Comparison of ENCODE assay signal across 13 cellular contexts in genomic region chr12:14281539-14281938, GRCh38.
DNase-seq lines count a peak whose midpoint lies in the region; ATAC-seq, FAIRE-seq and TF ChIP-seq lines count a peak whose summit lies in the region.
"Had no signal": no experiment of that assay in that cellular context is flagged by ENCODE, and none has a peak within 500 bp of the region (broad histone marks: within the 10 kb centered on the region; RNA-seq: fewer than 3 reads in every experiment).

No MANE protein-coding gene starts in this region.

- no peak overlapping the region for H3K18ac ChIP-seq in IMR-90 (ENCODE audit: low read depth, low read length)

- TF ChIP-seq EP300 in K562 (IDR thresholded peaks at IDR 0.05; ENCODE audit: low read length): no peak

- no peak overlapping the region for H4K8ac ChIP-seq in IMR-90 (ENCODE audit: low read depth in 2 of 2, low read length in 2 of 2)

- ATAC-seq in IMR-90 (ENCODE audit: low read depth) (no peak), K562 (no peak), PC-3 (no peak)
- ATAC-seq in stimulated activated memory B cell treated with anti-CD40 and anti-IgM and Interleukin-4, amounts not matched to agents 10 μg/mL and 1 μg/mL and 100 μg/mL, for 72 hours: no peak
- ATAC-seq: A549 had no signal

- H4K5ac ChIP-seq in IMR-90 (ENCODE audit: low read depth, low read length): no peak overlapping the region

- DNase-seq in IMR-90: peak; percentile 13
- no peak for DNase-seq in OCI-LY7 (ENCODE audit: low spot score)
- no peak for DNase-seq in K562 (ENCODE audit: extremely low read depth in 1 of 4, low spot score in 3 of 4)
- no peak for DNase-seq in PC-3
- no peak for DNase-seq in C1 segment of cervical spinal cord (lab: John Stamatoyannopoulos, UW)
- no peak for DNase-seq in NCI-H2029 (lab: John Stamatoyannopoulos, UW)
- DNase-seq in NCI-H446 treated with DMSO at 0.1 percent for 48 hours (lab: John Stamatoyannopoulos, UW): no peak
- DNase-seq: DND-41, GDM1 had no signal

- FAIRE-seq in K562 (lab: Jason Lieb, UNC): no peak
- FAIRE-seq: A549, D721Med, H54 had no signal

- H2BK15ac ChIP-seq in IMR-90 (ENCODE audit: low read depth, low read length): no peak overlapping the region

- H3K4me2 ChIP-seq in IMR-90 (ENCODE audit: low read depth, low read length) (no peak overlapping the region), OCI-LY7 (ENCODE audit: low read length) (0 out of 2 replicates have a peak overlapping the region, but pooled peaks have one; percentile 13), K562 (ENCODE audit: insufficient read depth, low read length) (no peak overlapping the region), PC-3 (ENCODE audit: low read length) (no peak overlapping the region)
- H3K4me2 ChIP-seq: A549 had no signal

- peaks cover 9% of the 10 kb centered on the region for H3K9me3 Mint-ChIP-seq in stimulated activated memory B cell treated with anti-CD40 and anti-IgM and Interleukin-4, amounts not matched to agents 10 μg/mL and 1 μg/mL and 100 μg/mL, for 72 hours

- no peaks in the 10 kb centered on the region for H4K20me1 ChIP-seq in IMR-90 (ENCODE audit: insufficient read depth, low read length)
- H4K20me1 ChIP-seq in OCI-LY7 (ENCODE audit: insufficient read depth, low read length): no peaks in the 10 kb centered on the region
- H4K20me1 ChIP-seq in K562 (replicated peaks; ENCODE audit: control insufficient read depth, insufficient read depth, low read length): no peaks in the 10 kb centered on the region
- no peaks in the 10 kb centered on the region for H4K20me1 ChIP-seq in PC-3 (ENCODE audit: low read length)

- intact Hi-C loops in IMR-90 (cut with micrococcal nuclease): no loop called here
- intact Hi-C loops in OCI-LY7 (cut with micrococcal nuclease; ENCODE audit: unreplicated experiment): loop anchor here (1.0 to 10.0 kb wide), 4 partner anchors 104 to 673 kb away; a partner anchor contains a TSS
- intact Hi-C loops in K562 (cut with micrococcal nuclease): no loop called here
- intact Hi-C loops in PC-3 (cut with micrococcal nuclease): no loop called here

- no peak overlapping the region for H2BK20ac ChIP-seq in IMR-90 (ENCODE audit: low read depth, low read length)

- CTCF ChIA-PET in IMR-90 (lab: Yijun Ruan, JAX): interaction anchor here (0.6 kb wide), 1 partner anchor 89 kb away, joined by 9 read pairs; no protein-coding TSS in a partner anchor
- CTCF ChIA-PET in OCI-LY7 (lab: Charles Lee; ENCODE audit: unreplicated experiment): interaction anchor here (1.0 to 1.5 kb wide), 3 partner anchors 8 to 172 kb away, joined by 3 to 6 read pairs (median 5); no protein-coding TSS in a partner anchor
- CTCF ChIA-PET in K562 (lab: Yijun Ruan, JAX; ENCODE audit: low intra/inter-chr PET ratio): no interaction called here
- CTCF ChIA-PET in PC-3 (lab: Charles Lee): no interaction called here

- H2AK9ac ChIP-seq in IMR-90 (replicated peaks; ENCODE audit: low read depth, low read length, poor library complexity): no peak overlapping the region

- H3K79me2 ChIP-seq in OCI-LY7 (ENCODE audit: insufficient read depth, low read depth, low read length) (peaks cover 11% of the 10 kb centered on the region; the same call in 1 of the 2 replicates), K562 (ENCODE audit: control insufficient read depth, insufficient read depth, low read length) (no peaks in the 10 kb centered on the region), PC-3 (ENCODE audit: low read length) (no peaks in the 10 kb centered on the region)

- H3K9ac ChIP-seq in IMR-90 (ENCODE audit: low read depth, low read length) (no peak overlapping the region), K562 (ENCODE audit: insufficient read depth in 1 of 2, low read depth in 2 of 2, low read length in 2 of 2) (no peak overlapping the region), PC-3 (ENCODE audit: low read length) (no peak overlapping the region)

- H3K27me3 ChIP-seq in IMR-90 (ENCODE audit: control insufficient read depth, insufficient read depth, low read length) (no peaks in the 10 kb centered on the region), K562 (ENCODE audit: control insufficient read depth in 2 of 2, insufficient read depth in 2 of 2, low read length in 2 of 2) (no peaks in the 10 kb centered on the region), PC-3 (ENCODE audit: low read length) (no peaks in the 10 kb centered on the region)

- no peak overlapping the region for H3K56ac ChIP-seq in IMR-90 (ENCODE audit: extremely low read depth, insufficient read depth, low read length)

- H3K9me2 ChIP-seq in OCI-LY7 (ENCODE audit: insufficient read depth, low read length): no peaks in the 10 kb centered on the region
- H3K9me2 ChIP-seq in PC-3 (replicated peaks; ENCODE audit: low read length): no peaks in the 10 kb centered on the region

- H3K4me1 ChIP-seq in IMR-90 (ENCODE audit: control insufficient read depth, insufficient read depth, low read length): peaks cover 2% of the 10 kb centered on the region
- peaks cover 83% of the 10 kb centered on the region for H3K4me1 ChIP-seq in OCI-LY7 (ENCODE audit: insufficient read depth, low read length, poor library complexity, severe bottlenecking)
- peaks cover 8 to 18% of the 10 kb centered on the region in 2 experiments; a peak in 4 of 5 replicates for H3K4me1 ChIP-seq in K562 (replicated peaks in 1 of 2; ENCODE audit: control insufficient read depth in 2 of 2, insufficient read depth in 2 of 2, low read length in 2 of 2)
- no peaks in the 10 kb centered on the region for H3K4me1 ChIP-seq in PC-3 (ENCODE audit: insufficient read depth, low read length)
- H3K4me1 ChIP-seq: A549 had no signal

- in situ Hi-C loops in IMR-90 (cut with MboI; ENCODE audit: low sequenced_read_pairs) (no loop called here), K562 (cut with MboI) (no loop called here)

- no peak overlapping the region for H3K14ac ChIP-seq in IMR-90 (replicated peaks; ENCODE audit: low read depth, low read length)

- no peaks in the 10 kb centered on the region for H3K9me3 ChIP-seq in IMR-90 (ENCODE audit: control insufficient read depth, insufficient read depth, low read length)
- H3K9me3 ChIP-seq in OCI-LY7 (ENCODE audit: low read length): peaks cover 34% of the 10 kb centered on the region
- peaks cover 3% of the 10 kb centered on the region for H3K9me3 ChIP-seq in K562 (replicated peaks; ENCODE audit: control insufficient read depth, insufficient read depth, low read depth, low read length)
- H3K9me3 ChIP-seq in PC-3 (ENCODE audit: low read length): no peaks in the 10 kb centered on the region

- no TSS peak for BruUV-seq in IMR-90 (replicated peaks; lab: Mats Ljungman, UMichigan)
- no TSS peak for BruUV-seq in OCI-LY7 (replicated peaks; lab: Mats Ljungman, UMichigan)
- BruUV-seq in K562 (replicated peaks; lab: Mats Ljungman, UMichigan): no TSS peak
- BruUV-seq in PC-3 (replicated peaks; lab: Mats Ljungman, UMichigan): no TSS peak

- no peaks in the 10 kb centered on the region for H3F3A ChIP-seq in PC-3 (ENCODE audit: low read length, unreplicated experiment)

- H3K36me3 Mint-ChIP-seq in stimulated activated memory B cell treated with anti-CD40 and anti-IgM and Interleukin-4, amounts not matched to agents 10 μg/mL and 1 μg/mL and 100 μg/mL, for 72 hours: peaks cover 32% of the 10 kb centered on the region

- H2AFZ ChIP-seq in IMR-90 (replicated peaks; ENCODE audit: low read length, poor library complexity) (no peak overlapping the region), OCI-LY7 (ENCODE audit: low read length) (0 out of 2 replicates have a peak overlapping the region, but pooled peaks have one; percentile 85), K562 (ENCODE audit: low read depth, low read length) (no peak overlapping the region), PC-3 (ENCODE audit: low read length) (no peak overlapping the region)

- H2BK5ac ChIP-seq in IMR-90 (ENCODE audit: low read depth, low read length, poor library complexity, severe bottlenecking): no peak overlapping the region

- H3K4ac ChIP-seq in IMR-90 (ENCODE audit: low read depth, low read length): no peak overlapping the region

- no peaks in the 10 kb centered on the region for H3K79me1 ChIP-seq in IMR-90 (ENCODE audit: low read depth in 1 of 2, low read length in 2 of 2)

- H3K27ac Mint-ChIP-seq in stimulated activated memory B cell treated with anti-CD40 and anti-IgM and Interleukin-4, amounts not matched to agents 10 μg/mL and 1 μg/mL and 100 μg/mL, for 72 hours: peak overlapping the region; percentile 100

- POLR2A ChIA-PET in IMR-90 (lab: Charles Lee; ENCODE audit: unreplicated experiment) (no interaction called here), OCI-LY7 (lab: Charles Lee) (interaction anchor here (0.7 to 2.7 kb wide), 14 partner anchors 9 to 490 kb away, joined by 3 to 17 read pairs (median 4); a partner anchor contains a TSS), K562 (lab: Yijun Ruan, JAX) (no interaction called here), PC-3 (lab: Charles Lee; ENCODE audit: unreplicated experiment) (no interaction called here)

- H3K9me1 ChIP-seq in IMR-90 (ENCODE audit: insufficient read depth, low read length) (no peaks in the 10 kb centered on the region), K562 (ENCODE audit: control insufficient read depth, insufficient read depth, low read length) (no peaks in the 10 kb centered on the region)

- no peak overlapping the region for H3K23ac ChIP-seq in IMR-90 (ENCODE audit: low read depth, low read length)

- TF ChIP-seq RAD21 in IMR-90 (IDR thresholded peaks at IDR 0.05; ENCODE audit: low read length) (no peak), K562 (CRISPR knock-in tag; conservative IDR thresholded peaks at IDR 0.05 in 1 of 2, IDR thresholded peaks at IDR 0.05 in 1 of 2) (no peak)

- peaks cover 53% of the 10 kb centered on the region for H3K4me1 Mint-ChIP-seq in stimulated activated memory B cell treated with anti-CD40 and anti-IgM and Interleukin-4, amounts not matched to agents 10 μg/mL and 1 μg/mL and 100 μg/mL, for 72 hours

- no peak overlapping the region for H2BK120ac ChIP-seq in IMR-90 (ENCODE audit: low read depth, low read length)

- TF ChIP-seq CTCF in IMR-90 (conservative IDR thresholded peaks at IDR 0.05; ENCODE audit: low read depth, low read length) (no peak), OCI-LY7 (conservative IDR thresholded peaks at IDR 0.05; ENCODE audit: low read length) (no peak), K562 (IDR thresholded peaks at IDR 0.05 in 2 of 3, conservative IDR thresholded peaks at IDR 0.05 in 1 of 3; ENCODE audit: insufficient read depth in 2 of 3, low read depth in 1 of 3, low read length in 3 of 3) (no peak), PC-3 (conservative IDR thresholded peaks at IDR 0.05; ENCODE audit: low read depth, low read length) (no peak)

- no peaks in the 10 kb centered on the region for H3K36me3 ChIP-seq in IMR-90 (ENCODE audit: control insufficient read depth, insufficient read depth, low read length)
- peaks cover 34% of the 10 kb centered on the region for H3K36me3 ChIP-seq in OCI-LY7 (ENCODE audit: insufficient read depth, low read length)
- no peaks in the 10 kb centered on the region for H3K36me3 ChIP-seq in K562 (ENCODE audit: control insufficient read depth, insufficient read depth, low read length)
- H3K36me3 ChIP-seq in PC-3 (ENCODE audit: low read depth, low read length): no peaks in the 10 kb centered on the region

- no peak overlapping the region for H3K4me3 ChIP-seq in IMR-90 (ENCODE audit: insufficient read depth, low read depth, low read length)
- no peak overlapping the region for H3K4me3 ChIP-seq in OCI-LY7 (ENCODE audit: low read depth, low read length, poor library complexity, severe bottlenecking)
- no peak overlapping the region for H3K4me3 ChIP-seq in K562
- no peak overlapping the region for H3K4me3 ChIP-seq in PC-3 (ENCODE audit: low read length)
- H3K4me3 ChIP-seq: A549 had no signal

- dilution Hi-C loops in IMR-90 (cut with HindIII; ENCODE audit: low sequenced_read_pairs, unreplicated experiment): no loop called here

- no CpG with 5 or more reads among the region's 2 CpGs for WGBS in IMR-90 (ENCODE audit: extremely low coverage in 2 of 2, insufficient read length in 1 of 2), 2 experiments
- WGBS in K562 (ENCODE audit: insufficient coverage, low coverage, missing lambda C conversion rate): 80% methylated on average over 1 of the region's 2 CpGs

- H4K91ac ChIP-seq in IMR-90 (ENCODE audit: insufficient read depth, low read depth, low read length): no peak overlapping the region

- TF ChIP-seq POLR2A in IMR-90 (IDR thresholded peaks at IDR 0.05; ENCODE audit: low read depth, low read length): no peak
- TF ChIP-seq POLR2A in K562 (conservative IDR thresholded peaks at IDR 0.05): no peak

- H3K4me3 Mint-ChIP-seq in stimulated activated memory B cell treated with anti-CD40 and anti-IgM and Interleukin-4, amounts not matched to agents 10 μg/mL and 1 μg/mL and 100 μg/mL, for 72 hours: no peak overlapping the region

- no peaks in the 10 kb centered on the region for H3K27me3 Mint-ChIP-seq in stimulated activated memory B cell treated with anti-CD40 and anti-IgM and Interleukin-4, amounts not matched to agents 10 μg/mL and 1 μg/mL and 100 μg/mL, for 72 hours

- H3K27ac ChIP-seq in IMR-90 (ENCODE audit: insufficient read depth, low read length) (no peak overlapping the region), OCI-LY7 (ENCODE audit: low read depth, low read length, poor library complexity, severe bottlenecking) (peak overlapping the region; percentile 95), K562 (ENCODE audit: extremely low read depth, low read depth, low read length) (no peak overlapping the region), PC-3 (ENCODE audit: low read length) (no peak overlapping the region)
- H3K27ac ChIP-seq: A549 had no signal

- no peak overlapping the region for H2AK5ac ChIP-seq in IMR-90 (ENCODE audit: low read depth, low read length)

Comparison
In these comparisons a context has a peak if more than half of its experiments do, and no peak if none do; other contexts are left out.
1. CTCF ChIA-PET loops: an anchor here in IMR-90 (0.6 kb wide) and OCI-LY7 (1.0 to 1.5 kb wide); none called in K562 and PC-3.